28 cellular contexts compared by ENCODE assay signal in the genomic region with DNA sequence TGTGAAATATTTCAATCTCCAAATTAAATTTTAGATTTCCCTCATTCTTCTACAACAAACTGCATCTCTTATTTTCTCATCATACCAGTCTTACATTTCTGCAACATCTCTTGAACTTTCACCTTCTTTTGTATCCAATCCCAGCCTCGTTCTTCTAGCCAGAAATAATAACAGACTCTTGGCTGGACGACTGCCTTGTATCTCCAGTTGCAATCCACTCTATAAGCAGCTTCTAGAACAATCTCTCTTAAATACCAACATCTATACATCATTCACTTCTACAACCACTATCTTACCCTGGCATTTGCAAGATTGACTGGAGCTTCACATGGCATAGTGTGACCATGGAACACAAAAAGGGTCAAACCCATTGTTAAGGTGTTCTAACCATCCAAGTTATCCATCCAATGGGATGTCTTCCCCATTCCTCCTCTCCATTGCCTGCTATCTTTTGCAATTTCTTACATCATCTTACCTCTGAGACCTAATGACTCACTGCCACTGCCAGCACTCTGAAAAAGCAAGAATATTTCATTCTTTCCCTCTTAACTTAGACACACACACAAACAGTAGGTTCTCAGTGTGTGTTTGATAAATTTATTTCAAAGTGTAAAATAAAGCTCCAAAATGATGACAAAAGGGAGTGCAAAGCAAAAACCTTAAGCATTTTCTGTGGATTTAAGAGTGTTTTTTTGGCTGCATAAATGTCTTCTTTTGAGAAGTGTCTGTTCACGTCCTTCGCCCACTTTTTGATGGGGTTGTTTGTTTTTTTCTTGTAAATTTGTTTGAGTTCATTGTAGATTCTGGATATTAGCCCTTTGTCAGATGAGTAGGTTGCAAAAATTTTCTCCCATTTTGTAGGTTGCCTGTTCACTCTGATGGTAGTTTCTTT.
DNase-seq lines count a peak whose midpoint lies in the region; ATAC-seq and TF ChIP-seq lines count a peak whose summit lies in the region.
"Had no signal": no experiment of that assay in that cellular context is flagged by ENCODE, and none has a peak within 500 bp of the region (broad histone marks: within the 10 kb centered on the region; RNA-seq: fewer than 3 reads in every experiment).

No MANE protein-coding gene starts in this region.

- 0 out of 2 replicates have a peak, but pooled peaks cover 3% of the 10 kb centered on the region for H3K9me1 ChIP-seq in IMR-90 (ENCODE audit: insufficient read depth, low read length)

- DNase-seq in Calu3 (no peak), IMR-90 (peak; percentile 28), amniotic epithelial cell (ENCODE audit: low read depth) (peak; percentile 54), fibroblast of pulmonary artery (ENCODE audit: low read depth) (peak; percentile 45), stomach (no peak), adrenal gland (no peak)
- no peak for DNase-seq in effector memory CD4-positive, alpha-beta T cell
- DNase-seq: activated CD4-positive, alpha-beta T cell treated with anti-CD3 and anti-CD28 coated beads, Interleukin-2, amount 50 U/mL, for 48 hours; activated CD4-positive, CD25-positive, alpha-beta regulatory T cell; activated effector memory CD4-positive, alpha-beta T cell treated with anti-CD3 and anti-CD28 coated beads, Interleukin-2, amount 50 U/mL, for 16 hours; activated T-cell treated with anti-CD3 and anti-CD28 coated beads for 4 hours; gastrocnemius medialis; GDM1; islet precursor cell; mucosa of descending colon; NCI-H1436; NCI-H2107; NCI-H524 treated with DMSO at 0.1 percent for 48 hours; nephron progenitor cell; substantia nigra; T-helper 9 cell; uterus had no signal

- peaks cover 8% of the 10 kb centered on the region for H3K4me1 Mint-ChIP-seq in Calu3 (ENCODE audit: low read depth, unreplicated experiment)
- H3K4me1 Mint-ChIP-seq: nephron progenitor cell had no signal

- ATAC-seq in IMR-90 (ENCODE audit: low read depth), result no peak
- no peak for ATAC-seq in GM21447 (IDR thresholded peaks at IDR 0.05; ENCODE audit: unreplicated experiment)
- ATAC-seq: gastrocnemius medialis, HepG2, mucosa of descending colon, sciatic nerve had no signal

- peak overlapping the region; percentile 51 for H3K27ac Mint-ChIP-seq in Calu3 (ENCODE audit: unreplicated experiment)
- H3K27ac Mint-ChIP-seq: dendritic cell treated with granulocyte-macrophage colony-stimulating factor and Interleukin-4, amounts not matched to agents 40 ng/mL and 50 ng/mL, for 4 days; nephron progenitor cell had no signal

- TF ChIP-seq POLR2A in IMR-90 (IDR thresholded peaks at IDR 0.05; ENCODE audit: low read depth, low read length) (no peak), stomach (IDR thresholded peaks at IDR 0.05) (no peak), adrenal gland (IDR thresholded peaks at IDR 0.05) (no peak)

- no peak overlapping the region for H4K8ac ChIP-seq in IMR-90 (ENCODE audit: low read depth in 2 of 2, low read length in 2 of 2)

- H4K5ac ChIP-seq in IMR-90 (ENCODE audit: low read depth, low read length), result no peak overlapping the region

- in situ Hi-C loops in IMR-90 (cut with MboI; ENCODE audit: low sequenced_read_pairs), result no loop called here

- POLR2A ChIA-PET in IMR-90 (lab: Charles Lee; ENCODE audit: unreplicated experiment), result no interaction called here

- H4K20me1 ChIP-seq in IMR-90 (ENCODE audit: insufficient read depth, low read length), result no peaks in the 10 kb centered on the region
- H4K20me1 ChIP-seq: BLaER1 treated with 17β-estradiol and CSF1 and Interleukin-3, amounts not matched to agents 10 nM and 100 nM had no signal

- H3K14ac ChIP-seq in IMR-90 (replicated peaks; ENCODE audit: low read depth, low read length), result no peak overlapping the region

- BruUV-seq in Calu3 (replicated peaks; lab: Mats Ljungman, UMichigan), result no TSS peak
- BruUV-seq in IMR-90 (replicated peaks; lab: Mats Ljungman, UMichigan), result no TSS peak

- no peak overlapping the region for H3K23ac ChIP-seq in IMR-90 (ENCODE audit: low read depth, low read length)

- peaks cover 4% of the 10 kb centered on the region for H3K36me3 Mint-ChIP-seq in Calu3 (ENCODE audit: insufficient read depth, unreplicated experiment)

- no peaks in the 10 kb centered on the region for H3K27me3 ChIP-seq in IMR-90 (ENCODE audit: control insufficient read depth, insufficient read depth, low read length)
- no peaks in the 10 kb centered on the region for H3K27me3 ChIP-seq in stomach
- H3K27me3 ChIP-seq in adrenal gland, result no peaks in the 10 kb centered on the region
- H3K27me3 ChIP-seq in effector memory CD4-positive, alpha-beta T cell (replicated peaks; ENCODE audit: control insufficient read depth, insufficient read depth, low read length, poor library complexity, severe bottlenecking), result no peaks in the 10 kb centered on the region
- H3K27me3 ChIP-seq: BLaER1 treated with 17β-estradiol and CSF1 and Interleukin-3, amounts not matched to agents 10 nM and 100 nM; gastrocnemius medialis; uterus had no signal

- intact Hi-C loops in Calu3 (cut with micrococcal nuclease; ENCODE audit: unreplicated experiment), result no loop called here
- intact Hi-C loops in IMR-90 (cut with micrococcal nuclease), result no loop called here
- intact Hi-C loops in stomach (cut with DNase I; ENCODE audit: low total_unique reads), result no loop called here
- intact Hi-C loops in adrenal gland (cut with DNase I), result no loop called here

- H2BK15ac ChIP-seq in IMR-90 (ENCODE audit: low read depth, low read length), result no peak overlapping the region

- no peak for TF ChIP-seq EP300 in stomach (IDR thresholded peaks at IDR 0.05)

- H3K36me3 ChIP-seq in IMR-90 (ENCODE audit: control insufficient read depth, insufficient read depth, low read length) (no peaks in the 10 kb centered on the region), stomach (no peaks in the 10 kb centered on the region), adrenal gland (replicated peaks in 1 of 2) (no peaks in the 10 kb centered on the region)
- no peaks in the 10 kb centered on the region for H3K36me3 ChIP-seq in effector memory CD4-positive, alpha-beta T cell (ENCODE audit: control insufficient read depth, insufficient read depth, low read length)
- H3K36me3 ChIP-seq: gastrocnemius medialis, uterus had no signal

- no peak for TF ChIP-seq CTCF in Calu3 (IDR thresholded peaks at IDR 0.05; ENCODE audit: unreplicated experiment)
- TF ChIP-seq CTCF in IMR-90 (conservative IDR thresholded peaks at IDR 0.05; ENCODE audit: low read depth, low read length), result no peak
- no peak for TF ChIP-seq CTCF in fibroblast of pulmonary artery (IDR thresholded peaks at IDR 0.05; ENCODE audit: low read length, missing control alignments)
- no peak for TF ChIP-seq CTCF in stomach (IDR thresholded peaks at IDR 0.05)
- no peak for TF ChIP-seq CTCF in adrenal gland (IDR thresholded peaks at IDR 0.05)

- H2BK5ac ChIP-seq in IMR-90 (ENCODE audit: low read depth, low read length, poor library complexity, severe bottlenecking), result no peak overlapping the region

- dilution Hi-C loops in IMR-90 (cut with HindIII; ENCODE audit: low sequenced_read_pairs, unreplicated experiment), result no loop called here

- H3K27ac ChIP-seq in IMR-90 (ENCODE audit: insufficient read depth, low read length) (no peak overlapping the region), stomach (no peak overlapping the region), adrenal gland (no peak overlapping the region)
- no peak overlapping the region for H3K27ac ChIP-seq in effector memory CD4-positive, alpha-beta T cell (ENCODE audit: insufficient read depth, low read length, poor library complexity, severe bottlenecking)
- H3K27ac ChIP-seq: BLaER1 treated with 17β-estradiol and CSF1 and Interleukin-3, amounts not matched to agents 10 nM and 100 nM; gastrocnemius medialis; parathyroid adenoma; uterus had no signal

- H3K4me3 ChIP-seq in IMR-90 (ENCODE audit: insufficient read depth, low read depth, low read length), result no peak overlapping the region
- H3K4me3 ChIP-seq in fibroblast of pulmonary artery (replicated peaks; ENCODE audit: low read depth, low read length), result no peak overlapping the region
- no peak overlapping the region for H3K4me3 ChIP-seq in stomach
- no peak overlapping the region for H3K4me3 ChIP-seq in adrenal gland
- no peak overlapping the region for H3K4me3 ChIP-seq in effector memory CD4-positive, alpha-beta T cell (ENCODE audit: insufficient read depth, low read depth, low read length, poor library complexity, severe bottlenecking)
- H3K4me3 ChIP-seq: BLaER1 treated with 17β-estradiol and CSF1 and Interleukin-3, amounts not matched to agents 10 nM and 100 nM; gastrocnemius medialis; mucosa of descending colon; uterus had no signal

- peaks cover 1% of the 10 kb centered on the region; the same call in 1 of the 2 replicates for H3K4me1 ChIP-seq in IMR-90 (ENCODE audit: control insufficient read depth, insufficient read depth, low read length)
- no peaks in the 10 kb centered on the region for H3K4me1 ChIP-seq in stomach
- no peaks in the 10 kb centered on the region for H3K4me1 ChIP-seq in adrenal gland (replicated peaks in 1 of 2)
- H3K4me1 ChIP-seq in effector memory CD4-positive, alpha-beta T cell (ENCODE audit: control insufficient read depth, insufficient read depth, low read length, poor library complexity, severe bottlenecking), result no peaks in the 10 kb centered on the region
- H3K4me1 ChIP-seq: BLaER1 treated with 17β-estradiol and CSF1 and Interleukin-3, amounts not matched to agents 10 nM and 100 nM; gastrocnemius medialis; parathyroid adenoma; uterus had no signal

- CTCF ChIA-PET in Calu3 (lab: Charles Lee) (no interaction called here), IMR-90 (lab: Yijun Ruan, JAX) (no interaction called here)

- H2AK9ac ChIP-seq in IMR-90 (replicated peaks; ENCODE audit: low read depth, low read length, poor library complexity), result no peak overlapping the region

- no peak overlapping the region for H3K4me2 ChIP-seq in IMR-90 (ENCODE audit: low read depth, low read length)
- H3K4me2 ChIP-seq: BLaER1 treated with 17β-estradiol and CSF1 and Interleukin-3, amounts not matched to agents 10 nM and 100 nM had no signal

- H2BK20ac ChIP-seq in IMR-90 (ENCODE audit: low read depth, low read length), result peak overlapping the region; percentile 87; the same call in 1 of the 2 replicates

- peaks cover 3% of the 10 kb centered on the region; the same call in 1 of the 2 replicates for H3K9me3 ChIP-seq in IMR-90 (ENCODE audit: control insufficient read depth, insufficient read depth, low read length)
- peaks cover 6 to 19% (median 11%) of the 10 kb centered on the region in 4 donors for H3K9me3 ChIP-seq in stomach
- no peaks in the 10 kb centered on the region for H3K9me3 ChIP-seq in adrenal gland (replicated peaks in 1 of 3)
- no peaks in the 10 kb centered on the region for H3K9me3 ChIP-seq in effector memory CD4-positive, alpha-beta T cell (ENCODE audit: control insufficient read depth, low read length)
- H3K9me3 ChIP-seq: gastrocnemius medialis, uterus had no signal

- no peak overlapping the region for H3K4ac ChIP-seq in IMR-90 (ENCODE audit: low read depth, low read length)

- H4K91ac ChIP-seq in IMR-90 (ENCODE audit: insufficient read depth, low read depth, low read length), result no peak overlapping the region

- H3K18ac ChIP-seq in IMR-90 (ENCODE audit: low read depth, low read length), result no peak overlapping the region

- H3K79me1 ChIP-seq in IMR-90 (ENCODE audit: low read depth in 1 of 2, low read length in 2 of 2), result no peaks in the 10 kb centered on the region

- no peak overlapping the region for H3K56ac ChIP-seq in IMR-90 (ENCODE audit: extremely low read depth, insufficient read depth, low read length)

- H2BK120ac ChIP-seq in IMR-90 (ENCODE audit: low read depth, low read length), result peak overlapping the region; percentile 71; the same call in 1 of the 2 replicates

- TF ChIP-seq RAD21 in IMR-90 (IDR thresholded peaks at IDR 0.05; ENCODE audit: low read length), result no peak

- H3K4me3 Mint-ChIP-seq in Calu3 (ENCODE audit: low read depth, unreplicated experiment), result no peak overlapping the region
- H3K4me3 Mint-ChIP-seq: dendritic cell treated with granulocyte-macrophage colony-stimulating factor and Interleukin-4, amounts not matched to agents 40 ng/mL and 50 ng/mL, for 4 days; nephron progenitor cell had no signal

- H2AK5ac ChIP-seq in IMR-90 (ENCODE audit: low read depth, low read length), result no peak overlapping the region

- no peak overlapping the region for H2AFZ ChIP-seq in IMR-90 (replicated peaks; ENCODE audit: low read length, poor library complexity)
- H2AFZ ChIP-seq: parathyroid adenoma had no signal

- H3K27me3 Mint-ChIP-seq in Calu3 (ENCODE audit: unreplicated experiment), result no peaks in the 10 kb centered on the region

- 24% methylated on average over 2 of the region's 4 CpGs; no CpG with 5 or more reads in 1 of the 2 experiments for WGBS in IMR-90 (ENCODE audit: extremely low coverage in 2 of 2, insufficient read length in 1 of 2), 2 experiments
- 53 to 78% (median 68%) methylated on average over 4 of the region's 4 CpGs for WGBS in stomach, 5 donors
- WGBS in adrenal gland, 4 donors, result 47 to 63% (median 54%) methylated on average over 4 of the region's 4 CpGs

- H3K9me3 Mint-ChIP-seq in Calu3 (ENCODE audit: low read depth, unreplicated experiment), result peaks cover 3% of the 10 kb centered on the region

- H3K9ac ChIP-seq in IMR-90 (ENCODE audit: low read depth, low read length), result no peak overlapping the region
- H3K9ac ChIP-seq: BLaER1 treated with 17β-estradiol and CSF1 and Interleukin-3, amounts not matched to agents 10 nM and 100 nM; parathyroid adenoma had no signal

Comparison
In these comparisons a context has a peak if more than half of its experiments do, and no peak if none do; other contexts are left out.
1. DNase-seq: peak in IMR-90 (single experiment), amniotic epithelial cell (single experiment) and fibroblast of pulmonary artery (single experiment); none in Calu3 (single experiment), stomach (single experiment), adrenal gland (0 of 7) and effector memory CD4-positive, alpha-beta T cell (0 of 3).